8 cellular contexts compared by ENCODE assay signal in genomic region chr1:211381481-211382181, GRCh38. TPM values are rescaled to one million over a fixed set of nuclear protein-coding genes. Genes with fewer than 3 reads are reported as not detected.
DNase-seq lines count a peak whose midpoint lies in the region; ATAC-seq and TF ChIP-seq lines count a peak whose summit lies in the region.

No MANE protein-coding gene starts in this region.

- H3K18ac ChIP-seq in neuronal stem cell (ENCODE audit: low read length) = no peak overlapping the region

- ATAC-seq in HG03442 (IDR thresholded peaks at IDR 0.05; ENCODE audit: unreplicated experiment) (no peak), GM18511 (IDR thresholded peaks at IDR 0.05; ENCODE audit: unreplicated experiment) (no peak)

- no peak overlapping the region for H4K8ac ChIP-seq in neuronal stem cell (ENCODE audit: low read depth, low read length)

- DNase-seq in GM10266 (ENCODE audit: extremely low spot score) (peak; percentile 35), choroid plexus epithelial cell (ENCODE audit: low read depth) (no peak), neuronal stem cell (ENCODE audit: low spot score) (no peak), NCI-H524 treated with DMSO at 0.1 percent for 48 hours (lab: John Stamatoyannopoulos, UW) (no peak), HAP-1 (ENCODE audit: low spot score in 2 of 2) (no peak)

- H3K27ac ChIP-seq in HUES6 (ENCODE audit: low read depth, low read length) (no peak overlapping the region), neuronal stem cell (replicated peaks; ENCODE audit: low read length) (no peak overlapping the region)

- in situ Hi-C loops in HAP-1 (cut with MboI; ENCODE audit: low sequenced_read_pairs) = no loop called here

- H3K4me2 ChIP-seq in neuronal stem cell (ENCODE audit: insufficient read depth, low read length, poor library complexity, severe bottlenecking) = no peak overlapping the region

- no peak overlapping the region for H3K14ac ChIP-seq in neuronal stem cell (ENCODE audit: low read length)

- H2BK5ac ChIP-seq in neuronal stem cell (ENCODE audit: low read length) = no peak overlapping the region

- no peak overlapping the region for H4K91ac ChIP-seq in neuronal stem cell (ENCODE audit: low read depth, low read length, poor library complexity)

- TF ChIP-seq CTCF in GM10266 (IDR thresholded peaks at IDR 0.05; ENCODE audit: control insufficient read depth, insufficient read depth, low read depth, missing control alignments) = no peak
- TF ChIP-seq CTCF in choroid plexus epithelial cell (conservative IDR thresholded peaks at IDR 0.05; ENCODE audit: low read depth, low read length) = no peak

- no peak overlapping the region for H2BK15ac ChIP-seq in neuronal stem cell (ENCODE audit: low read length)

- H3K27me3 ChIP-seq in HUES6 (ENCODE audit: control insufficient read depth, insufficient read depth, low read length) (no peaks in the 10 kb centered on the region), neuronal stem cell (ENCODE audit: control insufficient read depth in 3 of 3, insufficient read depth in 3 of 3, low read depth in 1 of 3, low read length in 3 of 3) (no peaks in the 10 kb centered on the region), HAP-1 (ENCODE audit: low read depth) (no peaks in the 10 kb centered on the region)

- peak overlapping the region; percentile 83 for H3K4me3 ChIP-seq in HUES6 (ENCODE audit: low read depth, low read length)
- H3K4me3 ChIP-seq in choroid plexus epithelial cell (ENCODE audit: low read depth, low read length) = peak overlapping the region; percentile 72
- peak overlapping the region in 1 of 2 donors; percentile 96 for H3K4me3 ChIP-seq in neuronal stem cell (ENCODE audit: low read length in 2 of 2)
- H3K4me3 ChIP-seq in HAP-1 = no peak overlapping the region; the same call in 1 of the 2 replicates

- no peak overlapping the region for H2AK5ac ChIP-seq in neuronal stem cell (ENCODE audit: low read depth, low read length)

- no peaks in the 10 kb centered on the region for H3K79me1 ChIP-seq in neuronal stem cell (ENCODE audit: low read depth, low read length)

- no CpG with 5 or more reads among the region's 5 CpGs for WGBS in neuronal stem cell (ENCODE audit: extremely low coverage in 2 of 2, insufficient read length in 2 of 2, insufficient replicate concordance in 1 of 2), 2 donors

- H3K9ac ChIP-seq in HUES6 (ENCODE audit: low read length) (no peak overlapping the region), neuronal stem cell (ENCODE audit: low read depth, low read length, poor library complexity) (no peak overlapping the region)

- H3K4ac ChIP-seq in neuronal stem cell (ENCODE audit: low read length) = no peak overlapping the region

- H2BK12ac ChIP-seq in neuronal stem cell (ENCODE audit: low read length) = no peak overlapping the region

- peak overlapping the region; percentile 95 for H2AFZ ChIP-seq in neuronal stem cell (ENCODE audit: low read length)

- no peak overlapping the region for H3K23ac ChIP-seq in neuronal stem cell (ENCODE audit: low read depth, low read length, poor library complexity)

- no peaks in the 10 kb centered on the region for H3K9me3 ChIP-seq in HUES6 (ENCODE audit: control insufficient read depth, insufficient read depth, low read depth, low read length)
- H3K9me3 ChIP-seq in neuronal stem cell (replicated peaks in 1 of 2; ENCODE audit: control insufficient read depth in 2 of 2, insufficient read depth in 1 of 2, low read depth in 1 of 2, low read length in 2 of 2) = no peaks in the 10 kb centered on the region
- H3K9me3 ChIP-seq in HAP-1 = no peaks in the 10 kb centered on the region

- H3K36me3 ChIP-seq in HUES6 (ENCODE audit: control insufficient read depth, insufficient read depth, low read length) (no peaks in the 10 kb centered on the region), neuronal stem cell (replicated peaks in 1 of 2; ENCODE audit: control insufficient read depth in 2 of 2, insufficient read depth in 2 of 2, low read length in 2 of 2) (peaks cover 0 to 3% of the 10 kb centered on the region in 2 donors), HAP-1 (replicated peaks) (0 out of 2 replicates have a peak, but pooled peaks cover 2% of the 10 kb centered on the region)

- H2BK120ac ChIP-seq in neuronal stem cell (ENCODE audit: low read depth, low read length) = no peak overlapping the region

- peaks cover 28% of the 10 kb centered on the region for H3K4me1 ChIP-seq in HUES6 (ENCODE audit: control insufficient read depth, insufficient read depth, low read length)
- H3K4me1 ChIP-seq in neuronal stem cell (ENCODE audit: control insufficient read depth in 2 of 2, insufficient read depth in 1 of 2, low read depth in 1 of 2, low read length in 2 of 2) = peaks cover 0 to 3% of the 10 kb centered on the region in 2 donors
- H3K4me1 ChIP-seq in HAP-1 = peaks cover 11% of the 10 kb centered on the region

RNA-seq across cellular contexts. Expression of gene TRAF5, which starts 55.0 kb away (rescaled TPM):
- 10.8 TPM for polyA plus RNA-seq in neuronal stem cell (2013, experiment 1 of 2)
- polyA plus RNA-seq in neuronal stem cell (2013, experiment 2 of 2) = 10.7 TPM
